Comparison of ENCODE assay signal across 21 cellular contexts in the genomic region with DNA sequence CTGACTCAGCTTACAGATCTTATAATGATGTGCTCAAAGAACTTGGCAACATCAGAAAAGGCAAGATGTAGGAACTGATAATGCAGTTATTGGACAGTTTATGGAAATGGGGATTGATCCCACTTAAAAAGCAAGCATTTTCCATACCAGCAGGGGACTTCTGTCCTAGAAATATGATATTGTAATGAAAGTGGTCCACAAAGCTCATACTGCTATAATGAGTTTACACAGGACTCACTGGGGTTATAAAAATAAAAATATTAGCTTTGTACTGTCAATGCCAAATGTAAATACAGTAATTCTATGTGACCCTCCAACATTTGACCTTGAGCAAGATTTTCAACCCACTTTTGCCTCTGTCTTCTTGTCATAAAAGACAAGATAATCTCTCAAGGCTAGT.
DNase-seq lines count a peak whose midpoint lies in the region; FAIRE-seq and TF ChIP-seq lines count a peak whose summit lies in the region.
"Had no signal": no experiment of that assay in that cellular context is flagged by ENCODE, and none has a peak within 500 bp of the region (broad histone marks: within the 10 kb centered on the region; RNA-seq: fewer than 3 reads in every experiment).

No MANE protein-coding gene starts in this region.

- no peak overlapping the region for H3K27ac ChIP-seq in small intestine (ENCODE audit: low read depth in 1 of 2, low read length in 1 of 2)
- H3K27ac ChIP-seq: 22Rv1, A549, C4-2B, HL-60 had no signal

- H3K4me3 ChIP-seq in HAP-1 (no peak overlapping the region), small intestine (ENCODE audit: low read depth in 1 of 2, low read length in 2 of 2) (no peak overlapping the region)
- H3K4me3 ChIP-seq: A549, GM23338 had no signal

- no peaks in the 10 kb centered on the region for H3K36me3 ChIP-seq in HAP-1 (replicated peaks)
- H3K36me3 ChIP-seq in small intestine (ENCODE audit: control insufficient read depth in 2 of 2, insufficient read depth in 2 of 2, low read length in 2 of 2), result no peaks in the 10 kb centered on the region

- H3K9me3 ChIP-seq in HAP-1, result no peaks in the 10 kb centered on the region
- H3K9me3 ChIP-seq in small intestine (ENCODE audit: control insufficient read depth, low read depth), result no peaks in the 10 kb centered on the region
- H3K9me3 ChIP-seq: A549 had no signal

- DNase-seq in NCI-H1092 treated with DMSO at 0.1 percent for 48 hours (lab: John Stamatoyannopoulos, UW) (peak; percentile 51), NCI-H1092 (lab: John Stamatoyannopoulos, UW) (no peak), HEK293T (ENCODE audit: extremely low spot score) (no peak), NCI-H2081 (lab: John Stamatoyannopoulos, UW) (peak; percentile 13 to 59), NCI-H748 treated with DMSO at 0.1 percent for 48 hours (lab: John Stamatoyannopoulos, UW) (peak; percentile 86), NCI-H526 treated with DMSO at 0.1 percent for 48 hours (lab: John Stamatoyannopoulos, UW) (no peak), HAP-1 (ENCODE audit: low spot score in 2 of 2) (no peak), small intestine (no peak)
- DNase-seq: AML-193; CD4-positive, alpha-beta T cell; DMS153; DMS79; GDM1 had no signal

- FAIRE-seq in small intestine (lab: Jason Lieb, UNC), result no peak
- FAIRE-seq: A549, GM12892, GM18507, H54 had no signal

- CTCF ChIA-PET in HEK293T (lab: Yijun Ruan, JAX), result no interaction called here

- H3K27me3 ChIP-seq in HAP-1 (ENCODE audit: low read depth) (no peaks in the 10 kb centered on the region), small intestine (ENCODE audit: control insufficient read depth in 2 of 2, insufficient read depth in 2 of 2, low read length in 2 of 2) (no peaks in the 10 kb centered on the region)

- in situ Hi-C loops in HAP-1 (cut with MboI; ENCODE audit: low sequenced_read_pairs), result no loop called here

- POLR2A ChIA-PET in HEK293T (lab: Yijun Ruan, JAX), result interaction anchor here (0.6 kb wide), 1 partner anchor 31 kb away, joined by 3 read pairs; no protein-coding TSS in a partner anchor

- peaks cover 9% of the 10 kb centered on the region for H3K4me1 ChIP-seq in HAP-1
- no peaks in the 10 kb centered on the region for H3K4me1 ChIP-seq in small intestine (ENCODE audit: control insufficient read depth in 2 of 2, insufficient read depth in 1 of 2, low read depth in 1 of 2, low read length in 1 of 2)
- H3K4me1 ChIP-seq: A549 had no signal

TF ChIP-seq in HEK293T, 16 proteins besides CTCF, POLR2A, EP300 and RAD21:
- no peak for TF ChIP-seq L3MBTL2 (conservative IDR thresholded peaks at IDR 0.05)
- no peak for TF ChIP-seq TARDBP (IDR thresholded peaks at IDR 0.05)
- peak; percentile 54; the same call in 1 of the 2 replicates for TF ChIP-seq CTBP1 (IDR thresholded peaks at IDR 0.05; ENCODE audit: borderline replicate concordance)
- TF ChIP-seq, protein P1, sequence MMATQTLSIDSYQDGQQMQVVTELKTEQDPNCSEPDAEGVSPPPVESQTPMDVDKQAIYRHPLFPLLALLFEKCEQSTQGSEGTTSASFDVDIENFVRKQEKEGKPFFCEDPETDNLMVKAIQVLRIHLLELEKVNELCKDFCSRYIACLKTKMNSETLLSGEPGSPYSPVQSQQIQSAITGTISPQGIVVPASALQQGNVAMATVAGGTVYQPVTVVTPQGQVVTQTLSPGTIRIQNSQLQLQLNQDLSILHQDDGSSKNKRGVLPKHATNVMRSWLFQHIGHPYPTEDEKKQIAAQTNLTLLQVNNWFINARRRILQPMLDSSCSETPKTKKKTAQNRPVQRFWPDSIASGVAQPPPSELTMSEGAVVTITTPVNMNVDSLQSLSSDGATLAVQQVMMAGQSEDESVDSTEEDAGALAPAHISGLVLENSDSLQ (IDR thresholded peaks at IDR 0.05), result no peak
- TF ChIP-seq FOXK2 (IDR thresholded peaks at IDR 0.05), result no peak
- TF ChIP-seq HDGF (IDR thresholded peaks at IDR 0.05; ENCODE audit: borderline replicate concordance), result no peak
- no peak for TF ChIP-seq ELF4 (IDR thresholded peaks at IDR 0.05)
- no peak for TF ChIP-seq LEF1 (IDR thresholded peaks at IDR 0.05; ENCODE audit: borderline replicate concordance)
- TF ChIP-seq ZNF384 (IDR thresholded peaks at IDR 0.05), result no peak
- TF ChIP-seq SUZ12 (IDR thresholded peaks at IDR 0.05), result no peak
- no peak for TF ChIP-seq BHLHE40 (IDR thresholded peaks at IDR 0.05; ENCODE audit: borderline replicate concordance)
- peak; percentile 88 for TF ChIP-seq FOXA1 (IDR thresholded peaks at IDR 0.05)
- TF ChIP-seq ARNT (IDR thresholded peaks at IDR 0.05), result no peak
- no peak for TF ChIP-seq FOXM1 (IDR thresholded peaks at IDR 0.05; ENCODE audit: borderline replicate concordance)
TF ChIP-seq in HEK293T: peak in this region for 2.

Comparison
In these comparisons a context has a peak if more than half of its experiments do, and no peak if none do; other contexts are left out.
1. DNase-seq: peak in NCI-H1092 treated with DMSO at 0.1 percent for 48 hours (single experiment), NCI-H2081 (2 of 2) and NCI-H748 treated with DMSO at 0.1 percent for 48 hours (single experiment); none in NCI-H1092 (single experiment), HEK293T (single experiment), NCI-H526 treated with DMSO at 0.1 percent for 48 hours (single experiment), HAP-1 (0 of 2) and small intestine (single experiment).